Comparison of ENCODE assay signal across 29 cellular contexts in the genomic region with DNA sequence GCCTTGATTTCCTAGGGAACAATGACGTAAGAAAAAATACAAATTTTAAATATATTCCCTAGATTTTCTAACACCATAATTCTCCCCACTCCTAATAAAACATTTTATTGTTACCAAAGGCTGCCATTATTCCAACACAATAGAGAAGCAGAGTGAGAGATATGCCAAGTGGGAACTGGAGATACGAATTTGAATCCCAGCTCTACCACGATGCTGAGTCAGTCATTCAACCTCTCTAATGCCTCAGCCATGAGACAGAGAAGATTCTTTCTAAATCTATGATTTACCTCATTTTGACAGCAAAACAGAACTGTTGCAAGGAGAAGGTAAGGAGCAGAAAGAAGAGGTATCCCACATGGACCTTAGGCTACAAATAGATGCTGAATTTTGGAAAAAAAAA.
DNase-seq lines count a peak whose midpoint lies in the region; FAIRE-seq and TF ChIP-seq lines count a peak whose summit lies in the region.
"Had no signal": no experiment of that assay in that cellular context is flagged by ENCODE, and none has a peak within 500 bp of the region (broad histone marks: within the 10 kb centered on the region; RNA-seq: fewer than 3 reads in every experiment).

No MANE protein-coding gene starts in this region.

- no peaks in the 10 kb centered on the region for H3K27me3 ChIP-seq in suprapubic skin
- H3K27me3 ChIP-seq: MG63 had no signal

- FAIRE-seq in H54 (lab: Jason Lieb, UNC) = peak; percentile 89
- FAIRE-seq: GM12891, H1 had no signal

- TF ChIP-seq CTCF in epithelial cell of esophagus (IDR thresholded peaks at IDR 0.05; ENCODE audit: insufficient read depth, low read depth, low read length, missing control alignments) = no peak
- TF ChIP-seq CTCF in suprapubic skin (IDR thresholded peaks at IDR 0.05) = no peak

- H3K4me3 ChIP-seq in epithelial cell of esophagus (ENCODE audit: low read length) (no peak overlapping the region), suprapubic skin (no peak overlapping the region)
- H3K4me3 ChIP-seq: heart right ventricle, MG63, prostate gland had no signal

- H3K9me3 ChIP-seq in suprapubic skin = no peaks in the 10 kb centered on the region
- H3K9me3 ChIP-seq: MG63, prostate gland had no signal

- WGBS in suprapubic skin = 82% methylated on average over 3 of the region's 3 CpGs

- H3K4me1 ChIP-seq in suprapubic skin = peaks cover 12% of the 10 kb centered on the region
- H3K4me1 ChIP-seq: prostate gland had no signal

- no peak for TF ChIP-seq POLR2A in H54 (IDR thresholded peaks at IDR 0.05; ENCODE audit: low read depth, low read length)
- TF ChIP-seq POLR2A in suprapubic skin (IDR thresholded peaks at IDR 0.05) = no peak

- no peak for TF ChIP-seq EP300 in suprapubic skin (IDR thresholded peaks at IDR 0.05)

- no peak overlapping the region for H3K27ac ChIP-seq in suprapubic skin
- H3K27ac ChIP-seq: heart right ventricle, prostate gland had no signal

- H3K36me3 ChIP-seq in suprapubic skin = no peaks in the 10 kb centered on the region
- H3K36me3 ChIP-seq: heart right ventricle, prostate gland had no signal

- DNase-seq in H54 (ENCODE audit: insufficient read length, low spot score) (no peak), M059J (ENCODE audit: low read depth) (peak; percentile 36), epithelial cell of esophagus (ENCODE audit: low read depth) (peak; percentile 33), myocyte (ENCODE audit: low read depth) (peak; percentile 25), suprapubic skin (ENCODE audit: low spot score in 2 of 2) (no peak), NCI-H128 (lab: John Stamatoyannopoulos, UW; ENCODE audit: unreplicated experiment) (no peak), NCI-H2107 (lab: John Stamatoyannopoulos, UW) (no peak), DMS153 treated with DMSO at 0.1 percent for 48 hours (lab: John Stamatoyannopoulos, UW; ENCODE audit: unreplicated experiment) (no peak)
- DNase-seq: activated CD4-positive, alpha-beta T cell treated with anti-CD3 and anti-CD28 coated beads, Interleukin-2, amount 10 ng/mL, durations not matched to agents 7 days and 5 days; activated naive CD4-positive, alpha-beta T cell treated with Interleukin-2 at 50 U/mL for 16 hours; activated T-cell treated with anti-CD3 and anti-CD28 coated beads, Interleukin-2, amount 50 U/mL, for 72 hours; foreskin melanocyte; heart right ventricle; mesendoderm; MG63; naive thymus-derived CD4-positive, alpha-beta T cell; NCI-H1436; NCI-H2171 treated with DMSO at 0.1 percent for 48 hours; NCI-H524; NK-92 treated with Interleukin-12 subunit alpha and Interleukin-12 subunit beta, amount 100 ng/mL, for 24 hours; nucleus accumbens; PC-3; SHP77 treated with DMSO at 0.1 percent for 48 hours; stimulated activated naive CD8-positive, alpha-beta T cell treated with anti-CD3 and anti-CD28 coated beads, Interleukin-15, Interleukin-2, amounts not matched to agents 100 U/mL and 50 U/mL, for 24 hours; SW 1271; T-helper 9 cell had no signal

Comparison
In these comparisons a context has a peak if more than half of its experiments do, and no peak if none do; other contexts are left out.
1. DNase-seq: peak in M059J (single experiment), epithelial cell of esophagus (single experiment) and myocyte (single experiment); none in H54 (single experiment), suprapubic skin (0 of 2), NCI-H128 (single experiment), NCI-H2107 (single experiment) and DMS153 treated with DMSO at 0.1 percent for 48 hours (single experiment).